In genomic region chr11:26470992-26471391, GRCh38 we compare ENCODE assay signal across 34 cellular contexts.
"Had no signal": no experiment of that assay in that cellular context is flagged by ENCODE, and none has a peak within 500 bp of the region (broad histone marks: within the 10 kb centered on the region; RNA-seq: fewer than 3 reads in every experiment).

No MANE protein-coding gene starts in this region.

- FAIRE-seq: kidney, pancreas had no signal

- H3K36me3 ChIP-seq: adrenal gland, cardiac muscle cell, lower lobe of right lung, pancreas, prostate gland, stomach, suprapubic skin, tibial nerve, WERI-Rb-1 had no signal

- H3K36me3 Mint-ChIP-seq: activated naive CD8-positive, alpha-beta T cell treated with anti-CD3 and anti-CD28 coated beads for 36 hours; brain; immature natural killer cell; naive thymus-derived CD8-positive, alpha-beta T cell; stimulated activated naive B cell treated with anti-CD40 and anti-IgM and Interleukin-4, amounts not matched to agents 10 μg/mL and 1 μg/mL and 100 μg/mL, for 72 hours had no signal

- H3K9me3 Mint-ChIP-seq: activated naive CD8-positive, alpha-beta T cell treated with anti-CD3 and anti-CD28 coated beads for 36 hours; activated T-helper 1 cell treated with anti-CD3 and anti-CD28 coated beads, Interleukin-12 subunit alpha, Interleukin-12 subunit beta, Interleukin-2, Interleukin-4 antibody, amounts not matched to agents 30 ng/mL and 10 ng/mL and 1 ng/mL, durations not matched to agents 14 hours and 24 hours and 36 hours; brain; effector memory CD8-positive, alpha-beta T cell had no signal

- H3K27ac Mint-ChIP-seq: activated naive CD4-positive, alpha-beta T cell treated with anti-CD3 and anti-CD28 coated beads for 36 hours; activated naive CD8-positive, alpha-beta T cell treated with anti-CD3 and anti-CD28 coated beads for 36 hours; activated T-helper 1 cell treated with anti-CD3 and anti-CD28 coated beads, Interleukin-12 subunit alpha, Interleukin-12 subunit beta, Interleukin-2, Interleukin-4 antibody, amounts not matched to agents 30 ng/mL and 10 ng/mL and 1 ng/mL, durations not matched to agents 14 hours and 24 hours and 36 hours; brain; effector memory CD8-positive, alpha-beta T cell; immature natural killer cell; naive thymus-derived CD8-positive, alpha-beta T cell; stimulated activated naive B cell treated with anti-CD40 and anti-IgM and Interleukin-4, amounts not matched to agents 10 μg/mL and 1 μg/mL and 100 μg/mL, for 72 hours had no signal

- H3K9me3 ChIP-seq: adrenal gland, lower lobe of right lung, pancreas, prostate gland, stomach, suprapubic skin, tibial nerve had no signal

- ATAC-seq: activated CD4-positive, CD25-positive, alpha-beta regulatory T cell treated with anti-CD3 and anti-CD28 coated beads, Interleukin-2, amount 50 U/mL, for 24 hours; effector memory CD8-positive, alpha-beta T cell; left colon; lower lobe of right lung; naive thymus-derived CD8-positive, alpha-beta T cell; stimulated activated naive B cell treated with anti-CD40 and anti-IgM and Interleukin-4, amounts not matched to agents 10 μg/mL and 1 μg/mL and 100 μg/mL, for 72 hours had no signal

- H3K4me3 ChIP-seq: adrenal gland, cardiac muscle cell, lower lobe of right lung, pancreas, prostate gland, stomach, suprapubic skin, tibial nerve had no signal

- H3K4me1 ChIP-seq: adrenal gland, lower lobe of right lung, prostate gland, stomach, suprapubic skin, tibial nerve had no signal

- H3K27me3 Mint-ChIP-seq: activated naive CD8-positive, alpha-beta T cell treated with anti-CD3 and anti-CD28 coated beads for 36 hours; brain; effector memory CD8-positive, alpha-beta T cell; naive thymus-derived CD8-positive, alpha-beta T cell; stimulated activated naive B cell treated with anti-CD40 and anti-IgM and Interleukin-4, amounts not matched to agents 10 μg/mL and 1 μg/mL and 100 μg/mL, for 72 hours had no signal

- DNase-seq: activated CD4-positive, alpha-beta T cell treated with anti-CD3 and anti-CD28 coated beads for 48 hours; activated CD4-positive, alpha-beta T cell treated with anti-CD3 and anti-CD28 coated beads, Interleukin-2, amount 50 U/mL, for 48 hours; activated CD8-positive, alpha-beta memory T cell treated with anti-CD3 and anti-CD28 coated beads for 24 hours; activated effector memory CD4-positive, alpha-beta T cell treated with anti-CD3 and anti-CD28 coated beads, Interleukin-2, amount 50 U/mL, for 16 hours; activated naive CD4-positive, alpha-beta T cell treated with anti-CD3 and anti-CD28 coated beads for 36 hours; activated naive CD8-positive, alpha-beta T cell treated with anti-CD3 and anti-CD28 coated beads for 36 hours; adrenal gland; aorta; cortex of kidney; effector memory CD8-positive, alpha-beta T cell; erythroblast; head of caudate nucleus; hippocampal formation; immature natural killer cell; kidney; left colon; lower lobe of right lung; mesenchymal stem cell; naive thymus-derived CD8-positive, alpha-beta T cell; nucleus accumbens; pancreas; stimulated activated CD4-positive, alpha-beta T cell treated with anti-CD3 and anti-CD28 coated beads, Interleukin-15, amount 100 ng/mL, for 24 hours; stimulated activated CD4-positive, alpha-beta T cell treated with anti-CD3 and anti-CD28 coated beads, Interleukin-2, amount 100 ng/mL, for 24 hours; stimulated activated naive B cell treated with anti-CD40 and anti-IgM and Interleukin-4, amounts not matched to agents 10 μg/mL and 1 μg/mL and 100 μg/mL, for 72 hours; stomach; WERI-Rb-1 had no signal

- H3K4me1 Mint-ChIP-seq: activated naive CD8-positive, alpha-beta T cell treated with anti-CD3 and anti-CD28 coated beads for 36 hours; immature natural killer cell; naive thymus-derived CD8-positive, alpha-beta T cell; stimulated activated naive B cell treated with anti-CD40 and anti-IgM and Interleukin-4, amounts not matched to agents 10 μg/mL and 1 μg/mL and 100 μg/mL, for 72 hours had no signal

- H3K27me3 ChIP-seq: adrenal gland, cardiac muscle cell, pancreas, stomach, suprapubic skin, tibial nerve had no signal

- H3K27ac ChIP-seq: adrenal gland, cardiac muscle cell, lower lobe of right lung, pancreas, prostate gland, stomach, suprapubic skin, tibial nerve, WERI-Rb-1 had no signal

- H3K4me3 Mint-ChIP-seq: activated naive CD4-positive, alpha-beta T cell treated with anti-CD3 and anti-CD28 coated beads for 36 hours; activated naive CD8-positive, alpha-beta T cell treated with anti-CD3 and anti-CD28 coated beads for 36 hours; activated T-helper 1 cell treated with anti-CD3 and anti-CD28 coated beads, Interleukin-12 subunit alpha, Interleukin-12 subunit beta, Interleukin-2, Interleukin-4 antibody, amounts not matched to agents 30 ng/mL and 10 ng/mL and 1 ng/mL, durations not matched to agents 14 hours and 24 hours and 36 hours; brain; effector memory CD8-positive, alpha-beta T cell; immature natural killer cell; naive thymus-derived CD8-positive, alpha-beta T cell; neural crest cell; stimulated activated naive B cell treated with anti-CD40 and anti-IgM and Interleukin-4, amounts not matched to agents 10 μg/mL and 1 μg/mL and 100 μg/mL, for 72 hours had no signal
